Comparison of ENCODE assay signal across 21 cellular contexts in the genomic region with DNA sequence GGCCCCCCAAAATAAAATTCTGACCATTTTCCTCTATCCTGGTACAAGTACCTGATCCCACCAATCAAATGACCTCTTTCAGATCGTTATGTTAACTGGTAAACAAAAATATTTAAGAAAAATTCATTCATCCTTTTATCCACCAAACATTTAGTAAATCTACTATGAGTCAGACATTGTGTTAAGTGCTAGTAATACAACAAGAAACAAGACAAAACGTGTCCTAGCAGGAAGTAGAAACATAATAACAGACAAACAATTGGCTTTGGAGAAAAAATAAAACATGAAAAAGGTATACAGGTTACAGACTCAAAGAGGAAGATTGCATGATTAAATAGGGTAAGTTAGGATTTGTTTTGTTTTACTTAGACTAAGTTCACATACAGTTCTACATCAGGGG.
"Had no signal": no experiment of that assay in that cellular context is flagged by ENCODE, and none has a peak within 500 bp of the region (broad histone marks: within the 10 kb centered on the region; RNA-seq: fewer than 3 reads in every experiment).

No MANE protein-coding gene starts in this region.

- H3K27me3 Mint-ChIP-seq: dendritic cell treated with granulocyte-macrophage colony-stimulating factor and Interleukin-4, amounts not matched to agents 40 ng/mL and 50 ng/mL, for 4 days; type B pancreatic cell had no signal

- H3K36me3 Mint-ChIP-seq: natural killer cell had no signal

- FAIRE-seq: colon, islet of Langerhans, urothelium cell line had no signal

- H3K9me3 Mint-ChIP-seq: dendritic cell treated with granulocyte-macrophage colony-stimulating factor and Interleukin-4, amounts not matched to agents 40 ng/mL and 50 ng/mL, for 4 days; natural killer cell; neural crest cell; stimulated activated effector memory CD8-positive, alpha-beta T cell treated with anti-CD3 and anti-CD28 coated beads, Interleukin-12 subunit alpha, Interleukin-12 subunit beta, amount 100 ng/mL, for 72 hours; type B pancreatic cell had no signal

- H3K27ac Mint-ChIP-seq: dendritic cell treated with granulocyte-macrophage colony-stimulating factor and Interleukin-4, amounts not matched to agents 40 ng/mL and 50 ng/mL, for 4 days; natural killer cell; stimulated activated effector memory CD8-positive, alpha-beta T cell treated with anti-CD3 and anti-CD28 coated beads, Interleukin-12 subunit alpha, Interleukin-12 subunit beta, amount 100 ng/mL, for 72 hours; type B pancreatic cell had no signal

- DNase-seq: gastrocnemius medialis; heart right ventricle; hypothalamus; natural killer cell; posterior cingulate gyrus; sigmoid colon; stimulated activated CD4-positive, alpha-beta T cell treated with anti-CD3 and anti-CD28 coated beads, Interleukin-12 subunit alpha, Interleukin-12 subunit beta, amount 100 ng/mL, for 4 hours; stimulated activated CD4-positive, alpha-beta T cell treated with anti-CD3 and anti-CD28 coated beads, Interleukin-2, amount 100 ng/mL, for 48 hours; stimulated activated naive CD8-positive, alpha-beta T cell treated with anti-CD3 and anti-CD28 coated beads, Interleukin-15, Interleukin-2, amounts not matched to agents 100 U/mL and 50 U/mL, for 24 hours; thyroid gland had no signal

- H3K27me3 ChIP-seq: gastrocnemius medialis, heart right ventricle, right atrium auricular region, sigmoid colon, suprapubic skin, thyroid gland had no signal

- H3K4me1 Mint-ChIP-seq: natural killer cell, neural crest cell had no signal

- H3K4me3 ChIP-seq: gastrocnemius medialis, heart right ventricle, right atrium auricular region, sigmoid colon, skin epidermis, suprapubic skin, thyroid gland had no signal

- H3K4me1 ChIP-seq: gastrocnemius medialis, right atrium auricular region, suprapubic skin, thyroid gland had no signal

- H3K9me3 ChIP-seq: gastrocnemius medialis, heart right ventricle, right atrium auricular region, sigmoid colon, suprapubic skin, thyroid gland had no signal

- ATAC-seq: gastrocnemius medialis; heart right ventricle; left lobe of liver; natural killer cell; stimulated activated effector memory CD8-positive, alpha-beta T cell treated with anti-CD3 and anti-CD28 coated beads, Interleukin-12 subunit alpha, Interleukin-12 subunit beta, amount 100 ng/mL, for 72 hours; stimulated activated naive CD8-positive, alpha-beta T cell treated with anti-CD3 and anti-CD28 coated beads, Interleukin-15, Interleukin-2, amounts not matched to agents 100 U/mL and 50 U/mL, for 24 hours had no signal

- H3K4me3 Mint-ChIP-seq: dendritic cell treated with granulocyte-macrophage colony-stimulating factor and Interleukin-4, amounts not matched to agents 40 ng/mL and 50 ng/mL, for 4 days; natural killer cell; neural crest cell; stimulated activated effector memory CD8-positive, alpha-beta T cell treated with anti-CD3 and anti-CD28 coated beads, Interleukin-12 subunit alpha, Interleukin-12 subunit beta, amount 100 ng/mL, for 72 hours; type B pancreatic cell had no signal

- H3K27ac ChIP-seq: gastrocnemius medialis, heart right ventricle, right atrium auricular region, sigmoid colon, skin epidermis, suprapubic skin, thyroid gland had no signal
